ENCODE assay signal across 17 cellular contexts in the genomic region with DNA sequence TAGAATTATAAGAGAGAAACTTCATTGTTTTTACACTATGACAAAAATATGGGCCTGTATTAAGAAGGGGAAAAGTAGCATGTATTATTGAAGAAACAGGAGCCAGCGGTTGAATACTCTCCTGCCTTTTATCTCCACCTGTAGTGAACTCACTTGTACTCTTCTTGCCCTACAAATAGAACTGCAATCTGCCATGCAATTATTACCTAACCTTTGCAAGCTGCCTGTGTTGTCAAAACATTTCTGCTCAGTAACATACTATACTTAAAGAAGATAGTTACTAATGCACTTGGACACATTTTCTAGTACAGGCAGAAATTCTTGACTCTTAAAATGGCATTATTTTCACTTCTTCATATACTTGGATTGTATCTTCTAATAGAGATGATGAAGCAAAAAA.
DNase-seq lines count a peak whose midpoint lies in the region; ATAC-seq and TF ChIP-seq lines count a peak whose summit lies in the region.
"Had no signal": no experiment of that assay in that cellular context is flagged by ENCODE, and none has a peak within 500 bp of the region (broad histone marks: within the 10 kb centered on the region; RNA-seq: fewer than 3 reads in every experiment).

No MANE protein-coding gene starts in this region.

- no peak for TF ChIP-seq CTCF in type B pancreatic cell (conservative IDR thresholded peaks at IDR 0.05)

- intact Hi-C loops in left ventricle myocardium superior (cut with micrococcal nuclease) (no loop called here), cardiac septum (cut with DNase I) (no loop called here)

- H3K36me3 Mint-ChIP-seq in type B pancreatic cell, result no peaks in the 10 kb centered on the region
- H3K36me3 Mint-ChIP-seq: CD4-positive, CD25-positive, alpha-beta regulatory T cell; CD8-positive, alpha-beta T cell had no signal

- ATAC-seq in left ventricle myocardium superior, result peak; percentile 56
- ATAC-seq in HG03565 (IDR thresholded peaks at IDR 0.05; ENCODE audit: unreplicated experiment), result no peak
- ATAC-seq: CD8-positive, alpha-beta T cell had no signal

- H3K27ac Mint-ChIP-seq in type B pancreatic cell, result no peak overlapping the region
- H3K27ac Mint-ChIP-seq: B cell; CD4-positive, CD25-positive, alpha-beta regulatory T cell; CD8-positive, alpha-beta T cell had no signal

- H3K4me1 Mint-ChIP-seq in type B pancreatic cell (ENCODE audit: unreplicated experiment), result no peaks in the 10 kb centered on the region
- H3K4me1 Mint-ChIP-seq: B cell; CD4-positive, CD25-positive, alpha-beta regulatory T cell had no signal

- H3K4me3 Mint-ChIP-seq in type B pancreatic cell, result no peak overlapping the region
- H3K4me3 Mint-ChIP-seq: B cell; CD4-positive, CD25-positive, alpha-beta regulatory T cell; CD8-positive, alpha-beta T cell had no signal

- peaks cover 4% of the 10 kb centered on the region for H3K9me3 Mint-ChIP-seq in type B pancreatic cell

- no peaks in the 10 kb centered on the region for H3K27me3 Mint-ChIP-seq in type B pancreatic cell
- H3K27me3 Mint-ChIP-seq: B cell; CD4-positive, CD25-positive, alpha-beta regulatory T cell had no signal

- DNase-seq in DMS 273 (lab: John Stamatoyannopoulos, UW; ENCODE audit: unreplicated experiment) (peak; percentile 6), DMS 273 treated with DMSO at 0.1 percent for 48 hours (lab: John Stamatoyannopoulos, UW) (no peak), left ventricle myocardium superior (no peak), cardiac septum (ENCODE audit: low spot score) (no peak), NCI-H69 (lab: John Stamatoyannopoulos, UW) (peak; percentile 7), putamen (ENCODE audit: low spot score) (peak; percentile 12), type B pancreatic cell (ENCODE audit: extremely low spot score, unreplicated experiment) (no peak)
- DNase-seq: Caco-2; CD4-positive, CD25-positive, alpha-beta regulatory T cell; CD8-positive, alpha-beta T cell; DMS53; DMS79 treated with DMSO at 0.1 percent for 48 hours; GM23248; H7; HCEC 1CT had no signal

Comparison
In these comparisons a context has a peak if more than half of its experiments do, and no peak if none do; other contexts are left out.
1. DNase-seq: peak in DMS 273 (single experiment), NCI-H69 (single experiment) and putamen (single experiment); none in DMS 273 treated with DMSO at 0.1 percent for 48 hours (single experiment), left ventricle myocardium superior (single experiment), cardiac septum (single experiment) and type B pancreatic cell (single experiment).